14 cellular contexts compared by ENCODE assay signal in the genomic region with DNA sequence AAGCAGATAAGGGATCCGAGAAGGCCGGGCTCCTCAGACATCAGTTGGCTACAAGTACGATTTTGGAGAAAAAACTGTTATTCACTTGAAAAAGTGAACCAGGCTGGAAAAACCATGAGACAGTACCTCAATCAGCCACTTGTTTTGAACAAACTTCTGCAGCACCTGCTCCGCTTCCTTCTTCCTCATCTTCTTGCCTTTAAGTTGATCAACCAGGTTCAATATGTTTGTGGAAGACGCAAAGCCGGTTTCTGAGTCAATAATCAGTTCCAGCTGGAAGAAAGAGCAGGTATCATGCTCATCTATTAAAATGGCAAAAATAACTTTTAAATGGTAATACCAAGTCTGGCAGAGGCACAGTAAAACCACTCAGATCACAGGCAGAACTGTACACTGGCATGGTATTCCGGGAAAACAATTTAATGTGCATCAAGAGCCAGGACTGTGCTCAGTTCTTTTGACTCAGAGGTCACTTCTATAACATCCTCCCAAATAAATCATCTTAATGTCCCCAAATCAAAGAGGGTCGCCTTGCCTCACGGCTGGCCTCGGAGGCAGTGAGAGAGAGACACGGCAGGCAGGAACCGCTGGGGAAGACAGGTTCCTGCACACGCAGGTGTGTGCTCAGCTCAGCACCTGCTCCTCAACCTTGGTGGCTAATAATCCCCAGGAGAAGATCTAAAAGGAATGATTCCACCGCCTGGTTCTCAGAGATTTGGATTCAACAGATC. TPM values are rescaled to one million over a fixed set of nuclear protein-coding genes. Genes with fewer than 3 reads are reported as not detected.
A peak's percentile ranks its signal among the peaks of the same experiment; 100 is the strongest.
DNase-seq lines count a peak whose midpoint lies in the region; ATAC-seq and TF ChIP-seq lines count a peak whose summit lies in the region.
"Had no signal": no experiment of that assay in that cellular context is flagged by ENCODE, and none has a peak within 500 bp of the region (broad histone marks: within the 10 kb centered on the region; RNA-seq: fewer than 3 reads in every experiment).

No MANE protein-coding gene starts in this region.

- TF ChIP-seq POLR2A in transverse colon (IDR thresholded peaks at IDR 0.05) = no peak

- H3K9me3 ChIP-seq in transverse colon = no peaks in the 10 kb centered on the region
- H3K9me3 ChIP-seq: gastroesophageal sphincter had no signal

- peaks cover 13 to 25% (median 15%) of the 10 kb centered on the region in 3 donors for H3K27me3 Mint-ChIP-seq in immature natural killer cell (ENCODE audit: low read depth in 3 of 3)

- ATAC-seq in left cardiac atrium = no peak
- no peak for ATAC-seq in HG03520 (IDR thresholded peaks at IDR 0.05; ENCODE audit: unreplicated experiment)
- no peak for ATAC-seq in GM21367 (IDR thresholded peaks at IDR 0.05; ENCODE audit: unreplicated experiment)
- ATAC-seq: gastroesophageal sphincter had no signal

- no peak for TF ChIP-seq EP300 in transverse colon (IDR thresholded peaks at IDR 0.05; ENCODE audit: low read depth)

- TF ChIP-seq CTCF in VCaP (conservative IDR thresholded peaks at IDR 0.05) = no peak
- peak in 2 of 5 experiments; percentile 35 to 40 for TF ChIP-seq CTCF in transverse colon (IDR thresholded peaks at IDR 0.05)

- intact Hi-C loops in cardiac septum (cut with DNase I) (no loop called here), left cardiac atrium (cut with DNase I) (loop anchor here in 1 of 2 donors (5.0 kb wide), 1 partner anchor 134 kb away; no protein-coding TSS in a partner anchor), transverse colon (cut with DNase I; ENCODE audit: low total_unique reads) (no loop called here)

- peaks cover 0 to 10% (median 7%) of the 10 kb centered on the region in 3 donors for H3K36me3 Mint-ChIP-seq in immature natural killer cell

- 66 to 69% methylated on average over 6 to 14 of the region's 14 CpGs for WGBS in transverse colon (ENCODE audit: low coverage in 1 of 2), 2 donors

- in situ Hi-C loops in transverse colon (cut with MboI; ENCODE audit: low pct_ligation_motif_present in 1 of 4, low pct_unique_long_range_greater_than_20kb in 1 of 4, low sequenced_read_pairs in 3 of 4) = loop anchor here (10.0 to 25.0 kb wide), 3 partner anchors 82 to 132 kb away; partner anchors contain the start of gene IL4R (in 1 of the 4)

- H3K36me3 ChIP-seq in transverse colon = no peaks in the 10 kb centered on the region

- no peaks in the 10 kb centered on the region for H3K9me3 Mint-ChIP-seq in immature natural killer cell

- H3K4me3 ChIP-seq in transverse colon = no peak overlapping the region
- H3K4me3 ChIP-seq: gastroesophageal sphincter had no signal

- peaks cover 37 to 83% (median 59%) of the 10 kb centered on the region in 4 donors for H3K4me1 ChIP-seq in transverse colon

- peaks cover 76 to 82% of the 10 kb centered on the region in 2 donors for H3K4me1 Mint-ChIP-seq in immature natural killer cell

- H3K27ac ChIP-seq in VCaP (peak overlapping the region; percentile 90), transverse colon (peak overlapping the region; percentile 56 to 75 (median 62))

- H3K27me3 ChIP-seq in transverse colon = no peaks in the 10 kb centered on the region
- H3K27me3 ChIP-seq: gastroesophageal sphincter had no signal

- DNase-seq in cardiac septum (ENCODE audit: low spot score) (peak; percentile 33), left cardiac atrium (no peak), immature natural killer cell (no peak), transverse colon (no peak)
- no peak for DNase-seq in stimulated activated CD4-positive, alpha-beta T cell treated with anti-CD3 and anti-CD28 coated beads, Interleukin-2, amount 100 ng/mL, for 24 hours
- DNase-seq: AML-193; effector CD8-positive, alpha-beta T cell; islet precursor cell; NCI-H1092 treated with DMSO at 0.1 percent for 48 hours; retina had no signal

- H3K4me3 Mint-ChIP-seq in immature natural killer cell = peak overlapping the region in 4 of 5 donors; percentile 33 to 87 (median 59)

- H3K27ac Mint-ChIP-seq in immature natural killer cell = peak overlapping the region; percentile 97 to 100 (median 98)

RNA-seq across cellular contexts. Expression of gene KDM8, which starts 29.7 kb away (rescaled TPM):
- total RNA-seq in cardiac septum (3.0 TPM), left cardiac atrium (1 to 10 TPM; 3.0 to 4.2 TPM), transverse colon (10 to 100 TPM in 2 of 4 donors, 1 to 10 TPM in 2; 4.4 to 14.2 (median 9.2) TPM)
- polyA plus RNA-seq in immature natural killer cell = 1 to 10 TPM; 4.3 to 6.2 (median 5.1) TPM

RNA-seq across cellular contexts. Expression of gene NSMCE1, which starts 35.5 kb away (rescaled TPM):
- total RNA-seq in cardiac septum = 27.2 TPM
- total RNA-seq in left cardiac atrium = 10 to 100 TPM; 31.5 to 32.6 TPM
- 100 to 1,000 TPM; 133 to 162 (median 148) TPM for polyA plus RNA-seq in immature natural killer cell
- total RNA-seq in transverse colon = 10 to 100 TPM in 3 of 4 donors, 1 to 10 TPM in 1; 6.2 to 90.8 (median 27.2) TPM
